25 cellular contexts compared by ENCODE assay signal in genomic region chr18:14907420-14907819, GRCh38.
"Had no signal": no experiment of that assay in that cellular context is flagged by ENCODE, and none has a peak within 500 bp of the region (broad histone marks: within the 10 kb centered on the region; RNA-seq: fewer than 3 reads in every experiment).

No MANE protein-coding gene starts in this region.

- H3K36me3 ChIP-seq: heart left ventricle, lower lobe of right lung, ovary, right atrium auricular region, right lobe of liver, stomach, thyroid gland, transverse colon had no signal

- H3K4me3 ChIP-seq: heart left ventricle, lower lobe of right lung, ovary, right atrium auricular region, right lobe of liver, smooth muscle cell, stomach, testis, thyroid gland, transverse colon had no signal

- H3K27me3 ChIP-seq: heart left ventricle, ovary, right atrium auricular region, right lobe of liver, stomach, testis, thyroid gland, transverse colon had no signal

- H3K4me2 ChIP-seq: smooth muscle cell had no signal

- H3K27ac ChIP-seq: heart left ventricle, lower lobe of right lung, ovary, right atrium auricular region, right lobe of liver, stomach, testis, thyroid gland, transverse colon had no signal

- H3K9me3 ChIP-seq: lower lobe of right lung, ovary, right atrium auricular region, right lobe of liver, stomach, testis, thyroid gland, transverse colon had no signal

- H3K4me1 ChIP-seq: heart left ventricle, lower lobe of right lung, right atrium auricular region, right lobe of liver, stomach, testis, thyroid gland, transverse colon had no signal

- ATAC-seq: heart left ventricle; left cardiac atrium; left lobe of liver; lower lobe of right lung; natural killer cell; right lobe of liver; stimulated activated naive B cell treated with anti-CD40 and anti-IgM and Interleukin-4, amounts not matched to agents 10 μg/mL and 1 μg/mL and 100 μg/mL, for 72 hours; stimulated activated naive CD8-positive, alpha-beta T cell treated with anti-CD3 and anti-CD28 coated beads, Interleukin-15, Interleukin-2, amounts not matched to agents 100 U/mL and 50 U/mL, for 24 hours had no signal

- DNase-seq: glutamatergic neuron; heart left ventricle; hypothalamus; immature natural killer cell; kidney glomerular epithelial cell; left cardiac atrium; lower lobe of right lung; mesendoderm; naive B cell; natural killer cell; ovary; right lobe of liver; stimulated activated CD4-positive, alpha-beta T cell treated with anti-CD3 and anti-CD28 coated beads, Interleukin-12 subunit alpha, Interleukin-12 subunit beta, amount 100 ng/mL, for 4 hours; stimulated activated CD4-positive, alpha-beta T cell treated with anti-CD3 and anti-CD28 coated beads, Interleukin-15, amount 100 ng/mL, for 24 hours; stimulated activated CD4-positive, alpha-beta T cell treated with anti-CD3 and anti-CD28 coated beads, Interleukin-2, amount 100 ng/mL, for 24 hours; stimulated activated CD4-positive, alpha-beta T cell treated with anti-CD3 and anti-CD28 coated beads, Interleukin-4, amount 100 ng/mL, for 1 hour; stimulated activated naive B cell treated with anti-CD40 and anti-IgM and Interleukin-4, amounts not matched to agents 10 μg/mL and 1 μg/mL and 100 μg/mL, for 72 hours; stimulated activated naive CD8-positive, alpha-beta T cell treated with anti-CD3 and anti-CD28 coated beads, Interleukin-15, Interleukin-2, amounts not matched to agents 100 U/mL and 50 U/mL, for 24 hours; stomach; testis; thyroid gland; transverse colon had no signal
